In genomic region chr4:87071401-87071800, GRCh38 we compare ENCODE assay signal across 12 cellular contexts.
A peak's percentile ranks its signal among the peaks of the same experiment; 100 is the strongest.
DNase-seq lines count a peak whose midpoint lies in the region; TF ChIP-seq lines count a peak whose summit lies in the region.
"Had no signal": no experiment of that assay in that cellular context is flagged by ENCODE, and none has a peak within 500 bp of the region (broad histone marks: within the 10 kb centered on the region; RNA-seq: fewer than 3 reads in every experiment).

No MANE protein-coding gene starts in this region.

- no peaks in the 10 kb centered on the region for H3K9me3 ChIP-seq in BLaER1 treated with 17β-estradiol and CSF1 and Interleukin-3, amounts not matched to agents 10 nM and 100 nM (replicated peaks in 1 of 11)
- H3K9me3 ChIP-seq: Caco-2 had no signal

- DNase-seq in HT-29 (ENCODE audit: low spot score) (peak; percentile 43), mucosa of gallbladder (ENCODE audit: low spot score) (peak; percentile 39), Calu3 (no peak), GM10248 (ENCODE audit: extremely low spot score) (no peak)
- DNase-seq in activated CD8-positive, alpha-beta memory T cell treated with anti-CD3 and anti-CD28 coated beads, Interleukin-2, amount 50 U/mL, for 4 hours, result no peak
- DNase-seq: Caco-2; effector memory CD4-positive, alpha-beta T cell; MV-4-11 had no signal

- H3K4me1 ChIP-seq in BLaER1 treated with 17β-estradiol and CSF1 and Interleukin-3, amounts not matched to agents 10 nM and 100 nM, result peaks cover 53 to 85% (median 77%) of the 10 kb centered on the region in 10 experiments
- H3K4me1 ChIP-seq: Caco-2 had no signal

- CTCF ChIA-PET in Calu3 (lab: Charles Lee) (no interaction called here), GM10248 (lab: Yijun Ruan, JAX) (interaction anchor here (0.9 to 1.6 kb wide), 4 partner anchors 8 to 21 kb away, joined by 3 read pairs; no protein-coding TSS in a partner anchor)

- TF ChIP-seq CTCF in VCaP (conservative IDR thresholded peaks at IDR 0.05) (no peak), Calu3 (IDR thresholded peaks at IDR 0.05; ENCODE audit: unreplicated experiment) (no peak), GM10248 (IDR thresholded peaks at IDR 0.05; ENCODE audit: control extremely low read depth, extremely low read depth, low read depth, missing control alignments) (no peak)

- H3K27me3 ChIP-seq in BLaER1 treated with 17β-estradiol and CSF1 and Interleukin-3, amounts not matched to agents 10 nM and 100 nM, result no peaks in the 10 kb centered on the region

- H3K4me1 Mint-ChIP-seq in Calu3 (ENCODE audit: low read depth, unreplicated experiment), result no peaks in the 10 kb centered on the region

- 0 out of 22 replicates have a peak overlapping the region, but pooled peaks of 1 of the 11 experiments have one; percentile 2 for H3K27ac ChIP-seq in BLaER1 treated with 17β-estradiol and CSF1 and Interleukin-3, amounts not matched to agents 10 nM and 100 nM
- peak overlapping the region; percentile 97 for H3K27ac ChIP-seq in VCaP
- H3K27ac ChIP-seq: skin epidermis had no signal

- H3K36me3 ChIP-seq in BLaER1 treated with 17β-estradiol and CSF1 and Interleukin-3, amounts not matched to agents 10 nM and 100 nM, result peaks cover 12 to 64% (median 34%) of the 10 kb centered on the region in 11 experiments; a peak in 20 of 22 replicates

- intact Hi-C loops in Calu3 (cut with micrococcal nuclease; ENCODE audit: unreplicated experiment), result no loop called here

- H4K20me1 ChIP-seq in BLaER1 treated with 17β-estradiol and CSF1 and Interleukin-3, amounts not matched to agents 10 nM and 100 nM, result peaks cover 48 to 100% (median 91%) of the 10 kb centered on the region in 11 experiments

- H3K27ac Mint-ChIP-seq in Calu3 (ENCODE audit: unreplicated experiment), result no peak overlapping the region

- no peak overlapping the region for H3K4me3 ChIP-seq in BLaER1 treated with 17β-estradiol and CSF1 and Interleukin-3, amounts not matched to agents 10 nM and 100 nM
- H3K4me3 ChIP-seq: skin epidermis had no signal

- peaks cover 5% of the 10 kb centered on the region for H3K36me3 Mint-ChIP-seq in Calu3 (ENCODE audit: insufficient read depth, unreplicated experiment)

- H3K9me3 Mint-ChIP-seq in Calu3 (ENCODE audit: low read depth, unreplicated experiment), result no peaks in the 10 kb centered on the region

- no peak overlapping the region; a peak in 1 of 22 replicates for H3K9ac ChIP-seq in BLaER1 treated with 17β-estradiol and CSF1 and Interleukin-3, amounts not matched to agents 10 nM and 100 nM

- POLR2A ChIA-PET in GM10248 (lab: Yijun Ruan, JAX), result no interaction called here

- peak overlapping the region; percentile 12 to 89 (median 79); a peak in 17 of 22 replicates for H3K4me2 ChIP-seq in BLaER1 treated with 17β-estradiol and CSF1 and Interleukin-3, amounts not matched to agents 10 nM and 100 nM

- H3K4me3 Mint-ChIP-seq in Calu3 (ENCODE audit: low read depth, unreplicated experiment), result no peak overlapping the region
- H3K4me3 Mint-ChIP-seq: neural crest cell had no signal

- H3K27me3 Mint-ChIP-seq in Calu3 (ENCODE audit: unreplicated experiment), result no peaks in the 10 kb centered on the region

- BruUV-seq in Calu3 (replicated peaks; lab: Mats Ljungman, UMichigan), result no TSS peak

Comparison
In these comparisons a context has a peak if more than half of its experiments do, and no peak if none do; other contexts are left out.
1. DNase-seq: peak in HT-29 (single experiment) and mucosa of gallbladder (single experiment); none in Calu3 (single experiment), activated CD8-positive, alpha-beta memory T cell treated with anti-CD3 and anti-CD28 coated beads, Interleukin-2, amount 50 U/mL, for 4 hours (single experiment) and GM10248 (single experiment).